In genomic region chr18:75169411-75169810, GRCh38 we compare ENCODE assay signal across 24 cellular contexts.
"Had no signal": no experiment of that assay in that cellular context is flagged by ENCODE, and none has a peak within 500 bp of the region (broad histone marks: within the 10 kb centered on the region; RNA-seq: fewer than 3 reads in every experiment).

No MANE protein-coding gene starts in this region.

- H3K27ac ChIP-seq: ascending aorta, foreskin keratinocyte, right lobe of liver, skin epidermis, uterus, VCaP had no signal

- H2AFZ ChIP-seq: parathyroid adenoma had no signal

- H3K4me3 ChIP-seq: ascending aorta, right lobe of liver, skin epidermis, uterus had no signal

- H3K9ac ChIP-seq: parathyroid adenoma had no signal

- ATAC-seq: activated T-cell treated with anti-CD3 and anti-CD28 coated beads, Interleukin-2, amount 50 U/mL, for 72 hours; esophagus mucosa; foreskin keratinocyte; naive thymus-derived CD8-positive, alpha-beta T cell; stimulated activated naive CD8-positive, alpha-beta T cell treated with anti-CD3 and anti-CD28 coated beads, Interleukin-15, Interleukin-2, amounts not matched to agents 100 U/mL and 50 U/mL, for 24 hours had no signal

- H3K9me3 ChIP-seq: ascending aorta, right lobe of liver, uterus had no signal

- H3K79me2 ChIP-seq: parathyroid adenoma had no signal

- H3K27me3 ChIP-seq: ascending aorta, foreskin keratinocyte, right lobe of liver, uterus had no signal

- FAIRE-seq: islet of Langerhans, TTC549 had no signal

- H3K36me3 ChIP-seq: ascending aorta, right lobe of liver, uterus had no signal

- H3K4me1 ChIP-seq: ascending aorta, foreskin keratinocyte, parathyroid adenoma, right lobe of liver, uterus had no signal

- DNase-seq: activated CD4-positive, alpha-beta T cell treated with anti-CD3 and anti-CD28 coated beads for 4 hours; activated CD4-positive, alpha-beta T cell treated with anti-CD3 and anti-CD28 coated beads, Interleukin-2, amount 50 U/mL, for 4 hours; activated naive CD4-positive, alpha-beta T cell treated with anti-CD3 and anti-CD28 coated beads, Interleukin-2, amount 10 ng/mL, durations not matched to agents 7 days and 5 days; activated naive CD8-positive, alpha-beta T cell treated with anti-CD3 and anti-CD28 coated beads, Interleukin-2, amount 10 ng/mL, durations not matched to agents 7 days and 5 days; activated T-cell treated with anti-CD3 and anti-CD28 coated beads for 4 hours; activated T-cell treated with anti-CD3 and anti-CD28 coated beads, Interleukin-2, amount 50 U/mL, for 72 hours; caudate nucleus; foreskin keratinocyte; naive thymus-derived CD8-positive, alpha-beta T cell; nucleus accumbens; right lobe of liver; stimulated activated CD4-positive, alpha-beta T cell treated with anti-CD3 and anti-CD28 coated beads, Interleukin-12 subunit alpha, Interleukin-12 subunit beta, amount 100 ng/mL, for 4 hours; stimulated activated CD4-positive, alpha-beta T cell treated with anti-CD3 and anti-CD28 coated beads, Interleukin-4, amount 100 ng/mL, for 1 hour; stimulated activated naive CD8-positive, alpha-beta T cell treated with anti-CD3 and anti-CD28 coated beads, Interleukin-15, Interleukin-2, amounts not matched to agents 100 U/mL and 50 U/mL, for 24 hours; substantia nigra; T-helper 9 cell; uterus had no signal
